Comparison of ENCODE assay signal across 8 cellular contexts in the genomic region with DNA sequence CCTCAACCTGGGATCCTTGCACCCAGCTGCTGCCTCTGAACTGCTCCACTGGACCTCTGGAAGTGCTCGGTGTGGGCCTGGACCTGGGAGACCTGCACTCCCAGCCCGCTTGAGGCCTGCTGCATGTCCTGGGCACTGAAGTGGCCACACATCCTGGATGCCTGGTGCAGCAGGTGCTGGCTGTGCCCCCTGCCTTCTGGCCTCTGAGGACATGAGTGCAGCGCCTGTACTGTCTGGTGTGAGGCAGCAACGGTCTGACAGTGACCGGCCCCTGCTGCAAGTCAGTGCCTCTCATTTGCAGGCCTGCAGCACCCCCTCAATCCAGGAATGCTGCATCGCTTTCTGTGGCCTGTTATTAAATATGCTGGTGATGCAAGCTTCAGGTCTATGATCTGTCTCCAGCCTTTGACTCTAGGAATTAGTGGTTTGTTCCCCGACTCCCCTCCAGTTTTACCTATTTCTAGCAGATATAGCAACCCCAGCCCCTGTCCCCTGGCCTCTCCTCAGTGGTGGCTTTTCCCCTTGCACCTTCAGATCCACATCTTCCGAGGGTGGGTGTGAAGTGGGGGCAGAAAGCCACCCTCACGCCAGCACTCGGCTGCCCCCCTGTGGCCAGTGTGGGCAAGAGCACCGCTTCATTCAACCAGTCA. TPM values are rescaled to one million over a fixed set of nuclear protein-coding genes. Genes with fewer than 3 reads are reported as not detected.
DNase-seq lines count a peak whose midpoint lies in the region; ATAC-seq and TF ChIP-seq lines count a peak whose summit lies in the region.

No MANE protein-coding gene starts in this region.

- peak; percentile 83 for ATAC-seq in activated CD4-positive, alpha-beta T cell treated with anti-CD3 and anti-CD28 coated beads for 36 hours
- peak; percentile 62 for ATAC-seq in central memory CD8-positive, alpha-beta T cell (replicated peaks; ENCODE audit: extremely low read depth, poor library complexity, severe bottlenecking)
- ATAC-seq in right lobe of liver (peak; percentile 47 to 68 (median 58)), GM21576 (IDR thresholded peaks at IDR 0.05; ENCODE audit: unreplicated experiment) (no peak)

- 25% methylated on average over 9 of the region's 11 CpGs for WGBS in right lobe of liver (ENCODE audit: insufficient coverage, low coverage, low lambda C conversion rate, missing lambda C conversion rate)

- H3K36me3 Mint-ChIP-seq in activated CD4-positive, alpha-beta T cell treated with anti-CD3 and anti-CD28 coated beads for 36 hours (ENCODE audit: low read depth): no peaks in the 10 kb centered on the region
- H3K36me3 Mint-ChIP-seq in central memory CD8-positive, alpha-beta T cell (ENCODE audit: insufficient read depth): peaks cover 4% of the 10 kb centered on the region

- POLR2A ChIA-PET in activated CD4-positive, alpha-beta T cell treated with anti-CD3 and anti-CD28 coated beads for 36 hours (lab: Charles Lee): interaction anchor here (0.7 kb wide), 1 partner anchor 58 kb away, joined by 5 read pairs; no protein-coding TSS in a partner anchor

- H3K4me1 Mint-ChIP-seq in activated CD4-positive, alpha-beta T cell treated with anti-CD3 and anti-CD28 coated beads for 36 hours: peaks cover 8% of the 10 kb centered on the region
- peaks cover 15% of the 10 kb centered on the region for H3K4me1 Mint-ChIP-seq in central memory CD8-positive, alpha-beta T cell

- intact Hi-C loops in activated CD4-positive, alpha-beta T cell treated with anti-CD3 and anti-CD28 coated beads for 36 hours (cut with DNase I, micrococcal nuclease): loop anchor here (1.0 kb wide), 2 partner anchors 58 to 90 kb away; no protein-coding TSS in a partner anchor
- intact Hi-C loops in right lobe of liver (cut with DNase I): loop anchor here in 1 of 2 donors (5.0 kb wide), 2 partner anchors 39 to 56 kb away; no protein-coding TSS in a partner anchor

- no peaks in the 10 kb centered on the region for H3K27me3 ChIP-seq in right lobe of liver

- H3K36me3 ChIP-seq in right lobe of liver: peaks cover 0 to 2% (median under 1%) of the 10 kb centered on the region in 4 donors

- TF ChIP-seq POLR2A in right lobe of liver (IDR thresholded peaks at IDR 0.05): no peak

- peaks cover 0 to 34% (median 12%) of the 10 kb centered on the region in 4 donors for H3K4me1 ChIP-seq in right lobe of liver

- H3K9me3 ChIP-seq in right lobe of liver: no peaks in the 10 kb centered on the region

- CTCF ChIA-PET in activated CD4-positive, alpha-beta T cell treated with anti-CD3 and anti-CD28 coated beads for 36 hours (lab: Charles Lee): interaction anchor here (0.6 to 3.3 kb wide), 14 partner anchors 11 to 803 kb away, joined by 3 to 69 read pairs (median 5); a partner anchor contains a TSS

- peak overlapping the region in 2 of 3 donors; percentile 66 to 67 for H3K27ac ChIP-seq in right lobe of liver

- H3K27me3 Mint-ChIP-seq in activated CD4-positive, alpha-beta T cell treated with anti-CD3 and anti-CD28 coated beads for 36 hours: peaks cover 7% of the 10 kb centered on the region
- H3K27me3 Mint-ChIP-seq in central memory CD8-positive, alpha-beta T cell: peaks cover 32% of the 10 kb centered on the region

- no peaks in the 10 kb centered on the region for H3K9me3 Mint-ChIP-seq in activated CD4-positive, alpha-beta T cell treated with anti-CD3 and anti-CD28 coated beads for 36 hours (ENCODE audit: low read depth)
- no peaks in the 10 kb centered on the region for H3K9me3 Mint-ChIP-seq in central memory CD8-positive, alpha-beta T cell

- H3K27ac Mint-ChIP-seq in activated CD4-positive, alpha-beta T cell treated with anti-CD3 and anti-CD28 coated beads for 36 hours: no peak overlapping the region
- no peak overlapping the region for H3K27ac Mint-ChIP-seq in central memory CD8-positive, alpha-beta T cell (ENCODE audit: low read depth)

- H3K4me3 Mint-ChIP-seq in activated CD4-positive, alpha-beta T cell treated with anti-CD3 and anti-CD28 coated beads for 36 hours: no peak overlapping the region
- no peak overlapping the region for H3K4me3 Mint-ChIP-seq in central memory CD8-positive, alpha-beta T cell

- no peak overlapping the region for H3K4me3 ChIP-seq in right lobe of liver

- TF ChIP-seq CTCF in right lobe of liver (IDR thresholded peaks at IDR 0.05): peak; percentile 90 to 98 (median 98)

- DNase-seq in SIG-M5 treated with dmso at 0.1 percent for 504 hours (lab: John Stamatoyannopoulos, UW; ENCODE audit: unreplicated experiment) (peak; percentile 61), SIG-M5 (lab: John Stamatoyannopoulos, UW) (no peak), NCI-H2107 treated with DMSO at 0.1 percent for 48 hours (lab: John Stamatoyannopoulos, UW; ENCODE audit: unreplicated experiment) (peak; percentile 89), right lobe of liver (peak in 2 of 3 donors; percentile 55 to 60)
- DNase-seq in activated CD4-positive, alpha-beta T cell treated with anti-CD3 and anti-CD28 coated beads for 36 hours: peak; percentile 81
- DNase-seq in central memory CD8-positive, alpha-beta T cell (ENCODE audit: low spot score in 2 of 2): peak; percentile 51 to 53
- peak; percentile 16 for DNase-seq in stimulated activated CD8-positive, alpha-beta memory T cell treated with anti-CD3 and anti-CD28 coated beads, Interleukin-12 subunit alpha, Interleukin-12 subunit beta, amount 100 ng/mL, for 24 hours (ENCODE audit: extremely low read depth)

RNA-seq across cellular contexts. Expression of a gene that starts 3.6 kb away (rescaled TPM):
- not detected for total RNA-seq in activated CD4-positive, alpha-beta T cell treated with anti-CD3 and anti-CD28 coated beads for 36 hours
- not detected for total RNA-seq in right lobe of liver

RNA-seq across cellular contexts. Expression of a gene that starts 13.3 kb away (rescaled TPM):
- 10 to 100 TPM; 24.0 to 30.7 TPM for total RNA-seq in activated CD4-positive, alpha-beta T cell treated with anti-CD3 and anti-CD28 coated beads for 36 hours
- 10 to 100 TPM; 17.4 to 29.7 (median 21.0) TPM for total RNA-seq in right lobe of liver

RNA-seq across cellular contexts. Expression of a gene that starts 31.9 kb away (rescaled TPM):
- 10 to 100 TPM; 69.4 to 72.8 TPM for total RNA-seq in activated CD4-positive, alpha-beta T cell treated with anti-CD3 and anti-CD28 coated beads for 36 hours
- total RNA-seq in right lobe of liver: 1 to 10 TPM; 5.0 to 8.8 (median 7.7) TPM

Comparison
In these comparisons a context has a peak if more than half of its experiments do, and no peak if none do; other contexts are left out.
1. RNA of a gene that starts 31.9 kb away (total RNA-seq): 69.4 to 72.8 TPM in activated CD4-positive, alpha-beta T cell treated with anti-CD3 and anti-CD28 coated beads for 36 hours; 5.0 to 8.8 TPM in right lobe of liver; every median in the first group is over 4 times any median in the second.